In the genomic region with DNA sequence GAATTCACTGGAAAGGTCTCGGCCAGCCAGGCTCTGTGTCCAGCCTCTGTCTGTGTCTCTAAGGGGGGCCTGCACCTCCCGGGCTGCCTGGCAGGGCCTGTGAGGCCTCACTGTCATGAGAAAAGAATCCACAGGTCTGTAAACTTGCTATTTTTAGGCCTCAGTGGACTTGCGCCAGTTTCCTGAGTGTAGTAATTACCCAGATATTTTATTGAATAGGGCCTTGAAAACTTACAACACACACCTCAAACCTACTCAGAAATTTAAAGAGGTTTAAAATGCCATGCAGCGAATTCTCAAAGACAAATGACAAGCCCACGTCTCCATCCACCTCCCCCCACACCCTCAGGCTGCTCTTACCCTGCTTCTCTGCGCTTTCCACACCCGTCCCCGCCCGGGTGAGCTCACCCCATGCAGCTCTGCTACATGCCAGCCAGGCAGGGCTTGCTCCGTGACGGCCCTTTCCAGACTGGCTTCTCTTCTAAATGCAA, we compare ENCODE assay signal across 10 cellular contexts. TPM values are rescaled to one million over a fixed set of nuclear protein-coding genes. Genes with fewer than 3 reads are reported as not detected.
DNase-seq lines count a peak whose midpoint lies in the region; ATAC-seq, FAIRE-seq and TF ChIP-seq lines count a peak whose summit lies in the region.
"Had no signal": no experiment of that assay in that cellular context is flagged by ENCODE, and none has a peak within 500 bp of the region (broad histone marks: within the 10 kb centered on the region; RNA-seq: fewer than 3 reads in every experiment).

No MANE protein-coding gene starts in this region.

- H3K27ac ChIP-seq in right atrium auricular region (peak overlapping the region; percentile 80 to 94), stomach (peak overlapping the region in 4 of 5 donors; percentile 49 to 85 (median 62))

- H3K4me3 Mint-ChIP-seq in T-cell: no peak overlapping the region

- in situ Hi-C loops in astrocyte of the spinal cord (cut with HindIII; ENCODE audit: low sequenced_read_pairs): no loop called here

- peaks cover 15 to 21% of the 10 kb centered on the region in 2 donors for H3K27me3 Mint-ChIP-seq in T-cell

- ATAC-seq in HG03442 (IDR thresholded peaks at IDR 0.05; ENCODE audit: unreplicated experiment): no peak
- ATAC-seq in T-cell (replicated peaks in 1 of 4): no peak

- POLR2A ChIA-PET in T-cell (lab: Charles Lee): no interaction called here

- TF ChIP-seq CTCF in astrocyte of the spinal cord (IDR thresholded peaks at IDR 0.05; ENCODE audit: low read depth, low read length): no peak
- TF ChIP-seq CTCF in right atrium auricular region (IDR thresholded peaks at IDR 0.05): no peak
- no peak for TF ChIP-seq CTCF in stomach (IDR thresholded peaks at IDR 0.05)

- H3K27me3 ChIP-seq in right atrium auricular region (no peaks in the 10 kb centered on the region), stomach (peaks cover 0 to 14% (median 0%) of the 10 kb centered on the region in 3 donors)

- H3K9me3 ChIP-seq in right atrium auricular region (no peaks in the 10 kb centered on the region), stomach (no peaks in the 10 kb centered on the region)

- H3K9me3 Mint-ChIP-seq in T-cell: no peaks in the 10 kb centered on the region

- intact Hi-C loops in stomach (cut with DNase I; ENCODE audit: low total_unique reads): no loop called here

- DNase-seq in HK-2 (ENCODE audit: unreplicated experiment) (peak; percentile 59), astrocyte of the spinal cord (ENCODE audit: low read depth, low spot score) (peak; percentile 88), right atrium auricular region (ENCODE audit: low spot score) (no peak), stomach (no peak), HTR-8/SVneo (ENCODE audit: insufficient read length, low spot score) (no peak), NCI-H345 treated with DMSO at 0.1 percent for 48 hours (lab: John Stamatoyannopoulos, UW; ENCODE audit: unreplicated experiment) (no peak), T-cell (no peak)
- DNase-seq: activated T-cell treated with anti-CD3 and anti-CD28 coated beads, Interleukin-2, amount 50 U/mL, for 1 hour; NCI-H748 treated with DMSO at 0.1 percent for 48 hours had no signal

- WGBS in stomach, 5 donors: 52 to 69% (median 55%) methylated on average over 11 of the region's 11 CpGs

- no peaks in the 10 kb centered on the region for H3K36me3 Mint-ChIP-seq in T-cell

- H3K36me3 ChIP-seq in right atrium auricular region (no peaks in the 10 kb centered on the region), stomach (no peaks in the 10 kb centered on the region)

- H3K4me3 ChIP-seq in astrocyte of the spinal cord (ENCODE audit: low read depth, low read length) (no peak overlapping the region), right atrium auricular region (no peak overlapping the region), stomach (no peak overlapping the region)

- TF ChIP-seq EP300 in stomach (IDR thresholded peaks at IDR 0.05): no peak

- CTCF ChIA-PET in T-cell (lab: Charles Lee): no interaction called here

- no peak for TF ChIP-seq POLR2A in stomach (IDR thresholded peaks at IDR 0.05)

- H3K4me1 Mint-ChIP-seq in T-cell: peaks cover 0 to 1% (median 0%) of the 10 kb centered on the region in 3 donors

- H3K27ac Mint-ChIP-seq in T-cell: no peak overlapping the region

- FAIRE-seq in HTR-8/SVneo (lab: Jason Lieb, UNC): no peak

- H3K4me1 ChIP-seq in right atrium auricular region (peaks cover 0 to 15% of the 10 kb centered on the region in 2 donors), stomach (peaks cover 0 to 26% (median 15%) of the 10 kb centered on the region in 4 donors)

RNA-seq across cellular contexts. Expression of a gene that starts 8.8 kb away (rescaled TPM):
- total RNA-seq in right atrium auricular region (10 to 100 TPM in 1 of 2 donors, 1 to 10 TPM in 1; 7.3 to 14.9 TPM), stomach (10 to 100 TPM; 12.8 to 37.4 (median 27.2) TPM), T-cell (10 to 100 TPM; 42.7 to 62.9 (median 45.6) TPM)
- 1 to 10 TPM; 3.5 to 8.4 (median 4.2) TPM for polyA plus RNA-seq in stomach

Comparison
In these comparisons a context has a peak if more than half of its experiments do, and no peak if none do; other contexts are left out.
1. DNase-seq: peak in HK-2 (single experiment) and astrocyte of the spinal cord (single experiment); none in right atrium auricular region (single experiment), stomach (single experiment), HTR-8/SVneo (single experiment), NCI-H345 treated with DMSO at 0.1 percent for 48 hours (single experiment) and T-cell (0 of 34).